14 cellular contexts compared by ENCODE assay signal in genomic region chr18:7414459-7414858, GRCh38.
DNase-seq lines count a peak whose midpoint lies in the region; ATAC-seq and TF ChIP-seq lines count a peak whose summit lies in the region.
"Had no signal": no experiment of that assay in that cellular context is flagged by ENCODE, and none has a peak within 500 bp of the region (broad histone marks: within the 10 kb centered on the region; RNA-seq: fewer than 3 reads in every experiment).

No MANE protein-coding gene starts in this region.

- H4K20me1 ChIP-seq in hepatocyte (ENCODE audit: insufficient read depth, poor library complexity, severe bottlenecking) = no peaks in the 10 kb centered on the region
- H4K20me1 ChIP-seq in OCI-LY7 (ENCODE audit: insufficient read depth, low read length) = no peaks in the 10 kb centered on the region

- H3K4me1 Mint-ChIP-seq in endodermal cell = peaks cover 10% of the 10 kb centered on the region
- H3K4me1 Mint-ChIP-seq: naive thymus-derived CD4-positive, alpha-beta T cell had no signal

- H3K79me2 ChIP-seq in hepatocyte = no peaks in the 10 kb centered on the region
- H3K79me2 ChIP-seq in OCI-LY7 (ENCODE audit: insufficient read depth, low read depth, low read length) = no peaks in the 10 kb centered on the region

- peak overlapping the region; percentile 82 for H3K27ac ChIP-seq in hepatocyte
- no peak overlapping the region for H3K27ac ChIP-seq in endodermal cell (ENCODE audit: low read depth, low read length)
- no peak overlapping the region for H3K27ac ChIP-seq in OCI-LY7 (ENCODE audit: low read depth, low read length, poor library complexity, severe bottlenecking)
- H3K27ac ChIP-seq: testis, VCaP had no signal

- H3K9me2 ChIP-seq in hepatocyte (replicated peaks; ENCODE audit: insufficient read depth) = no peaks in the 10 kb centered on the region
- no peaks in the 10 kb centered on the region for H3K9me2 ChIP-seq in OCI-LY7 (ENCODE audit: insufficient read depth, low read length)

- DNase-seq in EL (peak; percentile 3), cardiac fibroblast (ENCODE audit: low read depth in 2 of 2) (peak; percentile 33 to 76), hepatocyte (ENCODE audit: low spot score) (peak; percentile 12), sciatic nerve (ENCODE audit: low spot score) (no peak), endodermal cell (no peak), OCI-LY7 (ENCODE audit: low spot score) (no peak)
- no peak for DNase-seq in activated naive CD4-positive, alpha-beta T cell (lab: John Stamatoyannopoulos, UW)
- DNase-seq: activated naive CD4-positive, alpha-beta T cell treated with Interleukin-2 at 50 U/mL for 16 hours; DMS 273 treated with DMSO at 0.1 percent for 48 hours; naive thymus-derived CD4-positive, alpha-beta T cell; spleen; testis had no signal

- H3K4me1 ChIP-seq in hepatocyte (ENCODE audit: insufficient read depth) (no peaks in the 10 kb centered on the region), endodermal cell (ENCODE audit: control insufficient read depth, insufficient read depth, low read length) (no peaks in the 10 kb centered on the region), OCI-LY7 (ENCODE audit: insufficient read depth, low read length, poor library complexity, severe bottlenecking) (no peaks in the 10 kb centered on the region)
- H3K4me1 ChIP-seq: testis had no signal

- H3K36me3 ChIP-seq in hepatocyte (replicated peaks; ENCODE audit: insufficient read depth, low read depth) = no peaks in the 10 kb centered on the region
- no peaks in the 10 kb centered on the region for H3K36me3 ChIP-seq in endodermal cell (ENCODE audit: control insufficient read depth, insufficient read depth, low read length)
- no peaks in the 10 kb centered on the region for H3K36me3 ChIP-seq in OCI-LY7 (ENCODE audit: insufficient read depth, low read length)
- H3K36me3 ChIP-seq: spleen had no signal

- no peak for TF ChIP-seq CTCF in cardiac fibroblast (IDR thresholded peaks at IDR 0.05; ENCODE audit: low read depth, low read length)
- TF ChIP-seq CTCF in hepatocyte (IDR thresholded peaks at IDR 0.05; ENCODE audit: poor library complexity) = no peak
- no peak for TF ChIP-seq CTCF in endodermal cell (conservative IDR thresholded peaks at IDR 0.05)
- TF ChIP-seq CTCF in OCI-LY7 (conservative IDR thresholded peaks at IDR 0.05; ENCODE audit: low read length) = no peak

- H3K9me3 Mint-ChIP-seq in endodermal cell = peaks cover 6% of the 10 kb centered on the region

- CTCF ChIA-PET in OCI-LY7 (lab: Charles Lee; ENCODE audit: unreplicated experiment) = no interaction called here

- no TSS peak for BruUV-seq in OCI-LY7 (replicated peaks; lab: Mats Ljungman, UMichigan)

- H3K4me3 ChIP-seq in cardiac fibroblast (replicated peaks in 1 of 2; ENCODE audit: low read depth in 2 of 2, low read length in 2 of 2) (no peak overlapping the region), hepatocyte (no peak overlapping the region), endodermal cell (ENCODE audit: low read length) (no peak overlapping the region), OCI-LY7 (ENCODE audit: low read depth, low read length, poor library complexity, severe bottlenecking) (no peak overlapping the region)
- H3K4me3 ChIP-seq: spleen, testis had no signal

- ATAC-seq in sciatic nerve (peak; percentile 91), GM21786 (IDR thresholded peaks at IDR 0.05; ENCODE audit: unreplicated experiment) (no peak)
- ATAC-seq: naive thymus-derived CD4-positive, alpha-beta T cell had no signal

- H2AFZ ChIP-seq in hepatocyte (no peak overlapping the region), OCI-LY7 (ENCODE audit: low read length) (no peak overlapping the region)

- H3K27ac Mint-ChIP-seq in endodermal cell = no peak overlapping the region
- H3K27ac Mint-ChIP-seq: naive thymus-derived CD4-positive, alpha-beta T cell had no signal

- H3K27me3 Mint-ChIP-seq in endodermal cell (ENCODE audit: insufficient read depth) = no peaks in the 10 kb centered on the region

- no peaks in the 10 kb centered on the region for H3K36me3 Mint-ChIP-seq in endodermal cell (ENCODE audit: low read depth)

- H3K4me3 Mint-ChIP-seq in endodermal cell = no peak overlapping the region
- H3K4me3 Mint-ChIP-seq: naive thymus-derived CD4-positive, alpha-beta T cell had no signal

- H3K27me3 ChIP-seq in hepatocyte = no peaks in the 10 kb centered on the region
- no peaks in the 10 kb centered on the region for H3K27me3 ChIP-seq in endodermal cell (ENCODE audit: control insufficient read depth, insufficient read depth, low read length, poor library complexity, severe bottlenecking)
- H3K27me3 ChIP-seq: spleen, testis had no signal

- H3K4me2 ChIP-seq in hepatocyte = no peak overlapping the region
- H3K4me2 ChIP-seq in OCI-LY7 (ENCODE audit: low read length) = no peak overlapping the region

- H3K9me3 ChIP-seq in hepatocyte (ENCODE audit: low read depth) (no peaks in the 10 kb centered on the region), endodermal cell (ENCODE audit: control insufficient read depth, low read length) (no peaks in the 10 kb centered on the region), OCI-LY7 (ENCODE audit: low read length) (no peaks in the 10 kb centered on the region)
- H3K9me3 ChIP-seq: spleen, testis had no signal

- intact Hi-C loops in sciatic nerve (cut with DNase I) (no loop called here), OCI-LY7 (cut with micrococcal nuclease; ENCODE audit: unreplicated experiment) (no loop called here)

- no peak overlapping the region for H3K9ac ChIP-seq in endodermal cell (ENCODE audit: extremely low read depth, low read length, poor library complexity, severe bottlenecking)

- 67% methylated on average over 2 of the region's 2 CpGs for WGBS in hepatocyte (ENCODE audit: low lambda C conversion rate, missing lambda C conversion rate)
- 90 to 100% methylated on average over 2 of the region's 2 CpGs for WGBS in endodermal cell (ENCODE audit: insufficient coverage in 1 of 2, insufficient read length in 1 of 2), 2 experiments

- POLR2A ChIA-PET in OCI-LY7 (lab: Charles Lee) = no interaction called here

Comparison
In these comparisons a context has a peak if more than half of its experiments do, and no peak if none do; other contexts are left out.
1. DNase-seq: peak in EL (single experiment), cardiac fibroblast (2 of 2) and hepatocyte (single experiment); none in sciatic nerve (single experiment), activated naive CD4-positive, alpha-beta T cell (0 of 4), endodermal cell (single experiment) and OCI-LY7 (single experiment).